Comparison of ENCODE assay signal across 11 cellular contexts in the genomic region with DNA sequence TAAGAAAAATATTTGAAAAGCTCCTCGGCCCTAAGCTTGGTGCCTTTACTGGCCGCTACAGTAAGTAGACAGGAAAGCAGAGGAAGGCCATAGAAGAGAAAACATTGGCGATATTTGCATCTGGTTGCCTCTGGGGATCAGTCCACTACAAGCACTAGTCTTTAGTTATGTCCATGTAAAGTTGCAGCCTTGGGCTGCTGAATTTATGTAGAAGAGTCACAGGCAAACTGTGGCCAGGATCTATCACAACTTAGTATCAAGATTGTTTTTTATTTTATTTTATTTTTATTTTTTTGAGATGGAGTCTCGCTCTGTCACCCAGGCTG.
DNase-seq lines count a peak whose midpoint lies in the region; FAIRE-seq and TF ChIP-seq lines count a peak whose summit lies in the region.
"Had no signal": no experiment of that assay in that cellular context is flagged by ENCODE, and none has a peak within 500 bp of the region (broad histone marks: within the 10 kb centered on the region; RNA-seq: fewer than 3 reads in every experiment).

No MANE protein-coding gene starts in this region.

- H3K4me1 ChIP-seq in MM.1S (ENCODE audit: low read length), result no peaks in the 10 kb centered on the region; the same call in 1 of the 2 replicates
- peaks cover 6 to 51% (median 9%) of the 10 kb centered on the region in 3 donors for H3K4me1 ChIP-seq in esophagus squamous epithelium
- no peaks in the 10 kb centered on the region for H3K4me1 ChIP-seq in small intestine (ENCODE audit: control insufficient read depth in 2 of 2, insufficient read depth in 1 of 2, low read depth in 1 of 2, low read length in 1 of 2)

- TF ChIP-seq CTCF in MM.1S (IDR thresholded peaks at IDR 0.05; ENCODE audit: low read length) (no peak), esophagus squamous epithelium (IDR thresholded peaks at IDR 0.05) (no peak)

- H3K36me3 ChIP-seq in MM.1S (replicated peaks; ENCODE audit: insufficient read depth, low read length), result no peaks in the 10 kb centered on the region
- H3K36me3 ChIP-seq in SK-N-MC (ENCODE audit: insufficient read depth, low read length), result no peaks in the 10 kb centered on the region
- H3K36me3 ChIP-seq in esophagus squamous epithelium, result no peaks in the 10 kb centered on the region
- no peaks in the 10 kb centered on the region for H3K36me3 ChIP-seq in small intestine (ENCODE audit: control insufficient read depth in 2 of 2, insufficient read depth in 2 of 2, low read length in 2 of 2)
- H3K36me3 ChIP-seq: BE2C, HAP-1 had no signal

- FAIRE-seq in small intestine (lab: Jason Lieb, UNC), result no peak
- FAIRE-seq: D721Med had no signal

- intact Hi-C loops in esophagus squamous epithelium (cut with DNase I), result no loop called here

- H3K9me3 ChIP-seq in MM.1S (replicated peaks; ENCODE audit: insufficient read depth, low read length), result no peaks in the 10 kb centered on the region
- no peaks in the 10 kb centered on the region for H3K9me3 ChIP-seq in SK-N-MC (ENCODE audit: low read depth, low read length)
- no peaks in the 10 kb centered on the region for H3K9me3 ChIP-seq in esophagus squamous epithelium
- no peaks in the 10 kb centered on the region for H3K9me3 ChIP-seq in small intestine (ENCODE audit: control insufficient read depth, low read depth)
- H3K9me3 ChIP-seq: BE2C, HAP-1 had no signal

- 0 out of 2 replicates have a peak overlapping the region, but pooled peaks have one; percentile 14 for H2AFZ ChIP-seq in MM.1S (ENCODE audit: low read length)

- H3K27me3 ChIP-seq in MM.1S (replicated peaks; ENCODE audit: insufficient read depth, low read length) (no peaks in the 10 kb centered on the region), esophagus squamous epithelium (no peaks in the 10 kb centered on the region), small intestine (ENCODE audit: control insufficient read depth in 2 of 2, insufficient read depth in 2 of 2, low read length in 2 of 2) (no peaks in the 10 kb centered on the region)
- H3K27me3 ChIP-seq: BE2C had no signal

- H4K20me1 ChIP-seq in MM.1S (ENCODE audit: insufficient read depth, low read length), result no peaks in the 10 kb centered on the region

- no peak overlapping the region for H3K4me2 ChIP-seq in MM.1S (ENCODE audit: low read depth, low read length)

- TF ChIP-seq POLR2A in esophagus squamous epithelium (IDR thresholded peaks at IDR 0.05), result no peak

- H3K27ac ChIP-seq in MM.1S (ENCODE audit: low read length) (no peak overlapping the region), SK-N-MC (no peak overlapping the region; the same call in 1 of the 2 replicates), esophagus squamous epithelium (peak overlapping the region; percentile 59 to 83 (median 72)), skin epidermis (peak overlapping the region in 19 of 21 experiments; percentile 18 to 85 (median 63)), small intestine (ENCODE audit: low read depth in 1 of 2, low read length in 1 of 2) (no peak overlapping the region)

- H3K9me2 ChIP-seq in MM.1S (replicated peaks; ENCODE audit: insufficient read depth, low read length), result no peaks in the 10 kb centered on the region

- DNase-seq in MM.1S (no peak), SK-N-MC (ENCODE audit: low read depth, low spot score) (no peak), esophagus squamous epithelium (lab: John Stamatoyannopoulos, UW) (no peak), epidermal melanocyte (ENCODE audit: insufficient read length, low spot score) (no peak), NCI-H2081 (lab: John Stamatoyannopoulos, UW) (no peak), SKM-1 (lab: John Stamatoyannopoulos, UW; ENCODE audit: unreplicated experiment) (no peak), small intestine (no peak)

- WGBS in esophagus squamous epithelium, 2 donors, result 34 to 44% methylated on average over 4 of the region's 4 CpGs
- WGBS in small intestine, 3 donors, result 83 to 90% (median 85%) methylated on average over 4 of the region's 4 CpGs

- H3F3A ChIP-seq in MM.1S (ENCODE audit: insufficient read depth, low read length), result no peaks in the 10 kb centered on the region

- H3K4me3 ChIP-seq in MM.1S (ENCODE audit: low read length), result no peak overlapping the region
- 0 out of 2 replicates have a peak overlapping the region, but pooled peaks have one; percentile 39 for H3K4me3 ChIP-seq in SK-N-MC
- no peak overlapping the region for H3K4me3 ChIP-seq in esophagus squamous epithelium
- H3K4me3 ChIP-seq in skin epidermis, result no peak overlapping the region
- H3K4me3 ChIP-seq in small intestine (ENCODE audit: low read depth in 1 of 2, low read length in 2 of 2), result no peak overlapping the region
- H3K4me3 ChIP-seq: HAP-1 had no signal

- no peaks in the 10 kb centered on the region for H3K79me2 ChIP-seq in MM.1S (ENCODE audit: low read length)

- H3K9ac ChIP-seq in MM.1S (ENCODE audit: low read length), result no peak overlapping the region
- H3K9ac ChIP-seq in SK-N-MC (ENCODE audit: insufficient read length), result no peak overlapping the region

Comparison
In these comparisons a context has a peak if more than half of its experiments do, and no peak if none do; other contexts are left out.
1. H3K27ac ChIP-seq: peak in esophagus squamous epithelium (4 of 4) and skin epidermis (19 of 21); none in MM.1S (single experiment), SK-N-MC (single experiment) and small intestine (0 of 2).